ENCODE assay signal across 17 cellular contexts in the genomic region with DNA sequence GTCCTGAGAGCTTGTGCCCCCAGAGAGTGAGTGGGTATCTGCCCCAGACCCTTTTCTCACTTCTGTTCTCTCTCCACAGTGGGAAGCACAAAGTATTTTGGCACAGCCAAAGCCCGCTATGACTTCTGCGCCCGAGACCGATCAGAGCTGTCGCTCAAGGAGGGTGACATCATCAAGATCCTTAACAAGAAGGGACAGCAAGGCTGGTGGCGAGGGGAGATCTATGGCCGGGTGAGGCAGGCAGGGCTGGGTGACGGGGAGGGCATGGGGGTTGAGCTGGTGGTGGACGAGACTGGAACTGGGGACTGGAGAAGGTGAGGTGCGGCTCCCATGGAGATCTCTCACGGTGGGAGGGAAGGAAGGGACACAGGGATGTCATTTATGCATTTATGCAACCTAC. TPM values are rescaled to one million over a fixed set of nuclear protein-coding genes. Genes with fewer than 3 reads are reported as not detected.
"Had no signal": no experiment of that assay in that cellular context is flagged by ENCODE, and none has a peak within 500 bp of the region (broad histone marks: within the 10 kb centered on the region; RNA-seq: fewer than 3 reads in every experiment).

No MANE protein-coding gene starts in this region.

- H3K9me3 ChIP-seq: esophagus muscularis mucosa, gastroesophageal sphincter, sigmoid colon, SJSA1 had no signal

- H3K4me3 Mint-ChIP-seq: naive B cell had no signal

- H3K27ac ChIP-seq: brain microvascular endothelial cell, esophagus muscularis mucosa, gastroesophageal sphincter, heart right ventricle, sigmoid colon, SJSA1, VCaP had no signal

- H3K27me3 Mint-ChIP-seq: naive B cell had no signal

- H3K4me3 ChIP-seq: esophagus muscularis mucosa, gastroesophageal sphincter, heart right ventricle, sigmoid colon, SJSA1 had no signal

- H3K4me1 ChIP-seq: esophagus muscularis mucosa, gastroesophageal sphincter, sigmoid colon, SJSA1 had no signal

- H3K27me3 ChIP-seq: brain microvascular endothelial cell, SJSA1 had no signal

- ATAC-seq: gastroesophageal sphincter, heart right ventricle, left ventricle myocardium superior had no signal

- DNase-seq: activated CD4-positive, alpha-beta T cell treated with anti-CD3 and anti-CD28 coated beads for 1 hour; activated CD4-positive, alpha-beta T cell treated with anti-CD3 and anti-CD28 coated beads, Interleukin-2, amount 50 U/mL, for 48 hours; activated gamma-delta T cell treated with Interleukin-2 at 50 U/mL for 16 hours; activated T-cell treated with anti-CD3 and anti-CD28 coated beads, Interleukin-2, amount 50 U/mL, for 48 hours; brain microvascular endothelial cell; effector CD4-positive, alpha-beta T cell; heart right ventricle; left ventricle myocardium superior; naive B cell; sigmoid colon; stimulated activated CD4-positive, alpha-beta T cell treated with anti-CD3 and anti-CD28 coated beads, Interleukin-4, amount 100 ng/mL, for 4 hours; stimulated activated naive CD4-positive, alpha-beta T cell; T-helper 2 cell had no signal

- H3K36me3 ChIP-seq: brain microvascular endothelial cell, esophagus muscularis mucosa, gastroesophageal sphincter, sigmoid colon, SJSA1 had no signal

- H3K9me3 Mint-ChIP-seq: naive B cell had no signal

RNA-seq across cellular contexts. Expression of a gene that starts 33.5 kb away (rescaled TPM):
- total RNA-seq: SJSA1 had no signal
